ENCODE assay signal across 30 cellular contexts in genomic region chr18:2609604-2610003, GRCh38.
"Had no signal": no experiment of that assay in that cellular context is flagged by ENCODE, and none has a peak within 500 bp of the region (broad histone marks: within the 10 kb centered on the region; RNA-seq: fewer than 3 reads in every experiment).

No MANE protein-coding gene starts in this region.

- H3K27ac Mint-ChIP-seq: activated B cell treated with CpG ODN at 0.5 μM for 24 hours; activated CD8-positive, alpha-beta T cell treated with anti-CD3 and anti-CD28 coated beads for 36 hours; activated naive CD4-positive, alpha-beta T cell treated with anti-CD3 and anti-CD28 coated beads for 36 hours; activated T-cell treated with anti-CD3 and anti-CD28 coated beads, Interleukin-2, amount 50 U/mL, for 72 hours; dendritic cell treated with granulocyte-macrophage colony-stimulating factor and Interleukin-4, amounts not matched to agents 40 ng/mL and 50 ng/mL, for 4 days; mesothelial cell of epicardium; nephron progenitor cell had no signal

- H3K27ac ChIP-seq: esophagus muscularis mucosa, foreskin keratinocyte, heart left ventricle, pancreas, prostate gland, skin epidermis, testis, transverse colon, uterus had no signal

- H3K36me3 Mint-ChIP-seq: naive B cell had no signal

- H3K4me3 Mint-ChIP-seq: activated B cell treated with CpG ODN at 0.5 μM for 24 hours; activated CD8-positive, alpha-beta T cell treated with anti-CD3 and anti-CD28 coated beads for 36 hours; activated naive CD4-positive, alpha-beta T cell treated with anti-CD3 and anti-CD28 coated beads for 36 hours; activated T-cell treated with anti-CD3 and anti-CD28 coated beads, Interleukin-2, amount 50 U/mL, for 72 hours; central memory CD8-positive, alpha-beta T cell; dendritic cell treated with granulocyte-macrophage colony-stimulating factor and Interleukin-4, amounts not matched to agents 40 ng/mL and 50 ng/mL, for 4 days; immature natural killer cell; mesothelial cell of epicardium; naive B cell; nephron progenitor cell had no signal

- ATAC-seq: activated CD8-positive, alpha-beta T cell treated with anti-CD3 and anti-CD28 coated beads for 36 hours; activated T-cell treated with anti-CD3 and anti-CD28 coated beads, Interleukin-2, amount 50 U/mL, for 72 hours; foreskin keratinocyte; heart left ventricle; left colon; pancreas; sciatic nerve; stimulated activated naive CD8-positive, alpha-beta T cell treated with anti-CD3 and anti-CD28 coated beads, Interleukin-15, Interleukin-2, amounts not matched to agents 100 U/mL and 50 U/mL, for 24 hours had no signal

- H3K9me3 ChIP-seq: esophagus muscularis mucosa, pancreas, prostate gland, testis, transverse colon, uterus had no signal

- H3K4me1 ChIP-seq: esophagus muscularis mucosa, foreskin keratinocyte, prostate gland, testis, uterus had no signal

- H3K27me3 Mint-ChIP-seq: activated B cell treated with CpG ODN at 0.5 μM for 24 hours; activated CD8-positive, alpha-beta T cell treated with anti-CD3 and anti-CD28 coated beads for 36 hours; central memory CD8-positive, alpha-beta T cell; dendritic cell treated with granulocyte-macrophage colony-stimulating factor and Interleukin-4, amounts not matched to agents 40 ng/mL and 50 ng/mL, for 4 days; naive B cell had no signal

- H3K27me3 ChIP-seq: esophagus muscularis mucosa, foreskin keratinocyte, heart left ventricle, pancreas, testis, transverse colon, uterus had no signal

- DNase-seq: activated B cell treated with CpG ODN at 0.5 μM for 24 hours; activated CD8-positive, alpha-beta T cell treated with anti-CD3 and anti-CD28 coated beads for 36 hours; activated effector memory CD4-positive, alpha-beta T cell treated with anti-CD3 and anti-CD28 coated beads, Interleukin-2, amount 50 U/mL, for 16 hours; activated naive CD4-positive, alpha-beta T cell treated with anti-CD3 and anti-CD28 coated beads for 36 hours; activated T-cell treated with anti-CD3 and anti-CD28 coated beads, Interleukin-2, amount 50 U/mL, for 72 hours; anterior cingulate cortex; foreskin keratinocyte; heart left ventricle; hypothalamus; immature natural killer cell; kidney; left colon; naive B cell; nephron progenitor cell; nucleus accumbens; pancreas; retina; stimulated activated CD4-positive, alpha-beta T cell treated with anti-CD3 and anti-CD28 coated beads, Interleukin-12 subunit alpha, Interleukin-12 subunit beta, amount 100 ng/mL, for 4 hours; stimulated activated CD4-positive, alpha-beta T cell treated with anti-CD3 and anti-CD28 coated beads, Interleukin-4, amount 100 ng/mL, for 1 hour; stimulated activated naive CD8-positive, alpha-beta T cell treated with anti-CD3 and anti-CD28 coated beads, Interleukin-15, Interleukin-2, amounts not matched to agents 100 U/mL and 50 U/mL, for 24 hours; testis; transverse colon; uterus had no signal

- H3K4me1 Mint-ChIP-seq: mesothelial cell of epicardium, nephron progenitor cell had no signal

- H3K9me3 Mint-ChIP-seq: activated B cell treated with CpG ODN at 0.5 μM for 24 hours; activated CD8-positive, alpha-beta T cell treated with anti-CD3 and anti-CD28 coated beads for 36 hours; activated naive CD4-positive, alpha-beta T cell treated with anti-CD3 and anti-CD28 coated beads for 36 hours; activated T-cell treated with anti-CD3 and anti-CD28 coated beads, Interleukin-2, amount 50 U/mL, for 72 hours; central memory CD8-positive, alpha-beta T cell; dendritic cell treated with granulocyte-macrophage colony-stimulating factor and Interleukin-4, amounts not matched to agents 40 ng/mL and 50 ng/mL, for 4 days; immature natural killer cell; mesothelial cell of epicardium; nephron progenitor cell had no signal

- H3K36me3 ChIP-seq: esophagus muscularis mucosa, pancreas, prostate gland, transverse colon, uterus had no signal

- H3K4me3 ChIP-seq: esophagus muscularis mucosa, heart left ventricle, pancreas, prostate gland, skin epidermis, testis, transverse colon, uterus had no signal
